Comparison of ENCODE assay signal across 20 cellular contexts in the genomic region with DNA sequence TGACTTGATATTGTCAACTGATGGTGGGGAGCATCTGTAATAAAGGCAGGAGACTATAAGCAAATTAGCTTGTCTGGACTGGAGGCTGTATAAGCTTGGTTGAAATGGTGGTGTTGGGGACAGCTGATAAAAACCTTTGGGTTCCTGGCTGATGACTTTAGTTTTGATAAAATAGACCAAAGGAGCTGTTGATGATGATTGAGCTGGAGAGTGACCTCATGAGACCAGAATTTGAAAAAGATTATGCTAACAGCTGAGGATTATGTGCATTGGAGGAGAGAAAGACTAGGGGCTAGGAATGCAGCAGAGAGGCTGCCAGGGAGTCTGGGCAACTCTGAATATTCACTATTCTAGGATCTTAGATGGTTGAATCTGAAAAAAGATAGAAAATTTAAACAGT. TPM values are rescaled to one million over a fixed set of nuclear protein-coding genes. Genes with fewer than 3 reads are reported as not detected.
DNase-seq lines count a peak whose midpoint lies in the region; ATAC-seq and TF ChIP-seq lines count a peak whose summit lies in the region.
"Had no signal": no experiment of that assay in that cellular context is flagged by ENCODE, and none has a peak within 500 bp of the region (broad histone marks: within the 10 kb centered on the region; RNA-seq: fewer than 3 reads in every experiment).

No MANE protein-coding gene starts in this region.

- peaks cover 17 to 32% of the 10 kb centered on the region in 2 donors for H3K4me1 Mint-ChIP-seq in stimulated activated naive B cell treated with anti-CD40 and anti-IgM and Interleukin-4, amounts not matched to agents 10 μg/mL and 1 μg/mL and 100 μg/mL, for 72 hours
- H3K4me1 Mint-ChIP-seq in nephron progenitor cell = peaks cover 17% of the 10 kb centered on the region

- no peak for TF ChIP-seq EP300 in ovary (IDR thresholded peaks at IDR 0.05)

- H3K27me3 ChIP-seq in ovary = no peaks in the 10 kb centered on the region

- DNase-seq in NCI-H82 (lab: John Stamatoyannopoulos, UW) = peak; percentile 59
- no peak for DNase-seq in NCI-H82 treated with DMSO at 0.1 percent for 48 hours (lab: John Stamatoyannopoulos, UW; ENCODE audit: unreplicated experiment)
- DNase-seq in amniotic epithelial cell (ENCODE audit: low read depth) = peak; percentile 19
- DNase-seq in myocyte (ENCODE audit: low read depth) = peak; percentile 95
- no peak for DNase-seq in stimulated activated naive B cell treated with anti-CD40 and anti-IgM and Interleukin-4, amounts not matched to agents 10 μg/mL and 1 μg/mL and 100 μg/mL, for 72 hours
- no peak for DNase-seq in ovary
- DNase-seq in activated gamma-delta T cell treated with Interleukin-2 at 50 U/mL for 16 hours = no peak
- no peak for DNase-seq in nephron progenitor cell
- DNase-seq: CD4-positive, alpha-beta memory T cell; DMS79; GOT3; KBM-7; NCI-H1048; NCI-H146; NCI-H2081; NCI-H510A; NCI-H774; Right ventricle myocardium superior had no signal

- TF ChIP-seq POLR2A in ovary (IDR thresholded peaks at IDR 0.05) = no peak

- H3K4me3 Mint-ChIP-seq in stimulated activated naive B cell treated with anti-CD40 and anti-IgM and Interleukin-4, amounts not matched to agents 10 μg/mL and 1 μg/mL and 100 μg/mL, for 72 hours = no peak overlapping the region
- H3K4me3 Mint-ChIP-seq in nephron progenitor cell = no peak overlapping the region
- H3K4me3 Mint-ChIP-seq: CD4-positive, alpha-beta memory T cell had no signal

- no peaks in the 10 kb centered on the region for H3K36me3 Mint-ChIP-seq in stimulated activated naive B cell treated with anti-CD40 and anti-IgM and Interleukin-4, amounts not matched to agents 10 μg/mL and 1 μg/mL and 100 μg/mL, for 72 hours
- H3K36me3 Mint-ChIP-seq in nephron progenitor cell (ENCODE audit: low read depth) = no peaks in the 10 kb centered on the region
- H3K36me3 Mint-ChIP-seq: CD4-positive, alpha-beta memory T cell had no signal

- H3K27ac ChIP-seq in ovary = no peak overlapping the region
- H3K27ac ChIP-seq: 22Rv1 had no signal

- no peak overlapping the region for H3K4me3 ChIP-seq in ovary

- H3K27me3 Mint-ChIP-seq in stimulated activated naive B cell treated with anti-CD40 and anti-IgM and Interleukin-4, amounts not matched to agents 10 μg/mL and 1 μg/mL and 100 μg/mL, for 72 hours = no peaks in the 10 kb centered on the region
- peaks cover 19% of the 10 kb centered on the region for H3K27me3 Mint-ChIP-seq in nephron progenitor cell (ENCODE audit: low read depth, poor library complexity)

- TF ChIP-seq CTCF in ovary (IDR thresholded peaks at IDR 0.05) (no peak), nephron progenitor cell (IDR thresholded peaks at IDR 0.05) (no peak)

- intact Hi-C loops in ovary (cut with DNase I) = no loop called here

- H3K4me1 ChIP-seq in ovary (ENCODE audit: insufficient read depth) = no peaks in the 10 kb centered on the region

- H3K36me3 ChIP-seq in ovary = no peaks in the 10 kb centered on the region

- peak overlapping the region; percentile 75 for H3K27ac Mint-ChIP-seq in stimulated activated naive B cell treated with anti-CD40 and anti-IgM and Interleukin-4, amounts not matched to agents 10 μg/mL and 1 μg/mL and 100 μg/mL, for 72 hours
- no peak overlapping the region for H3K27ac Mint-ChIP-seq in nephron progenitor cell

- no peaks in the 10 kb centered on the region for H3K9me3 Mint-ChIP-seq in stimulated activated naive B cell treated with anti-CD40 and anti-IgM and Interleukin-4, amounts not matched to agents 10 μg/mL and 1 μg/mL and 100 μg/mL, for 72 hours
- peaks cover 26% of the 10 kb centered on the region for H3K9me3 Mint-ChIP-seq in nephron progenitor cell
- H3K9me3 Mint-ChIP-seq: CD4-positive, alpha-beta memory T cell had no signal

- H3K9me3 ChIP-seq in ovary = no peaks in the 10 kb centered on the region

- ATAC-seq in stimulated activated naive B cell treated with anti-CD40 and anti-IgM and Interleukin-4, amounts not matched to agents 10 μg/mL and 1 μg/mL and 100 μg/mL, for 72 hours (replicated peaks) = no peak

RNA-seq across cellular contexts. Expression of a gene that starts 8.7 kb away (rescaled TPM):
- total RNA-seq in myocyte (89.3 and 93.2 TPM in 2 replicates), ovary (10 to 100 TPM; 29.8 to 76.8 (median 64.6) TPM)
- 49.5 TPM for polyA plus RNA-seq in myocyte (2012)
- 10 to 100 TPM; 20.5 to 37.8 TPM for polyA plus RNA-seq in ovary

RNA-seq across cellular contexts. Expression of a gene that starts 11.3 kb away (rescaled TPM):
- 1,048 and 1,135 TPM in 2 replicates for total RNA-seq in myocyte
- 1,386 TPM for polyA plus RNA-seq in myocyte (2012)
- total RNA-seq in ovary = under 1 TPM in 2 of 7 donors, not detected in 5; 0.33 to 0.79 TPM
- under 1 TPM; 0.28 to 0.41 TPM for polyA plus RNA-seq in ovary
- total RNA-seq: CD4-positive, alpha-beta memory T cell; M059J had no signal
- polyA plus RNA-seq: CD4-positive, alpha-beta memory T cell had no signal

RNA-seq across cellular contexts. Expression of a gene that starts 55.8 kb away (rescaled TPM):
- total RNA-seq in myocyte (1.5 and 3.5 TPM in 2 replicates), ovary (1 to 10 TPM; 1.7 to 7.7 (median 2.9) TPM)
- 2.5 TPM for polyA plus RNA-seq in myocyte (2012)
- polyA plus RNA-seq in ovary = 1 to 10 TPM; 2.8 to 9.4 TPM
- total RNA-seq: CD4-positive, alpha-beta memory T cell had no signal
- polyA plus RNA-seq: CD4-positive, alpha-beta memory T cell had no signal

Comparison
In these comparisons a context has a peak if more than half of its experiments do, and no peak if none do; other contexts are left out.
1. DNase-seq: peak in NCI-H82 (single experiment), amniotic epithelial cell (single experiment) and myocyte (single experiment); none in NCI-H82 treated with DMSO at 0.1 percent for 48 hours (single experiment), stimulated activated naive B cell treated with anti-CD40 and anti-IgM and Interleukin-4, amounts not matched to agents 10 μg/mL and 1 μg/mL and 100 μg/mL, for 72 hours (single experiment), ovary (0 of 5), activated gamma-delta T cell treated with Interleukin-2 at 50 U/mL for 16 hours (single experiment) and nephron progenitor cell (single experiment).
2. RNA of a gene that starts 11.3 kb away (total RNA-seq): 1,048 to 1,135 TPM in myocyte; 0.33 to 0.79 TPM in ovary; every median in the first group is over 100 times any median in the second.